ENCODE assay signal across 8 cellular contexts in the genomic region with DNA sequence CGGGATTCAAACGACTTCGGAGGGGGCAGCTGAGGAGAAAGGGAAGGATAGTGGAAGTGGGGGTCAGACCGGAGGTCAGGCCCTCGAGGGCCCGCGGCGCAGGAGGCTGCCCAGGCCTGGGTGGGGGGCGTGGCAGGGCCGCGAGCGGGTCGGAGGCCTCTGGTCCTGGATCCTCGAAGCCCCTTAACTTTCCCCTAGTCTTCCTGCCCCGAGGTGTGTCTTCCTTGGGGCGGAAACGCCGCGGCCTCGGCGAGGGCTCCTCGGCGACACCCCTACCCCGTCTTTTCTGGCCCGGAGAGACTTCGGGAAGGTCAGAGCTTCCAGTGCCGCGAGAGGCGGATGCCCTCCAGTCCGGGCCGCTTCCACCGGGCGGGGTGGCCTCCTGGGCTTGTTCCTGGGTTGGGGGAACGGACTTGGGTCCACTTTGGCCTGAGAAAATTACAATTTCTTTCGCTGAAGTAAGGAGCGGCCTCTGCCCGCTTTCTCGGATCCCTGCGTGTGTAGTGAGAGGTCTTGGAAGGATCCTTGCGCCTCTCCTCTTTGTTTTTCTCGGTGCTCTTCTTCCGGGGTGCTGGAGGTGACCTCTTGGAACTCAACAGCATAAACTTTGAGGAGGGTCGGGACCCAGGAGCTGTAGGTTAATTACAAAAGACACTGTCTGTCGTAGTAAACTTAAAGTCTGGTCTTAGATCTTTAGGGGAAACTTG. TPM values are rescaled to one million over a fixed set of nuclear protein-coding genes. Genes with fewer than 3 reads are reported as not detected.
DNase-seq lines count a peak whose midpoint lies in the region; ATAC-seq and TF ChIP-seq lines count a peak whose summit lies in the region.

No MANE protein-coding gene starts in this region.

- DNase-seq in activated T-cell treated with anti-CD3 and anti-CD28 coated beads for 24 hours (ENCODE audit: low read depth), result peak; percentile 19
- no peak for DNase-seq in activated T-cell treated with anti-CD3 and anti-CD28 coated beads, Interleukin-2, amount 50 U/mL, for 48 hours
- DNase-seq in NCI-H226, result peak; percentile 9
- DNase-seq in astrocyte of the cerebellum (ENCODE audit: low read depth), result no peak
- peak in 1 of 2 donors; percentile 3 for DNase-seq in gastrocnemius medialis
- no peak for DNase-seq in NCI-H2196 (lab: John Stamatoyannopoulos, UW; ENCODE audit: unreplicated experiment)

- ATAC-seq in HG02642 (IDR thresholded peaks at IDR 0.05; ENCODE audit: poor library complexity, unreplicated experiment) (peak; percentile 33), gastrocnemius medialis (peak; percentile 46 to 48)

- in situ Hi-C loops in astrocyte of the cerebellum (cut with HindIII; ENCODE audit: low sequenced_read_pairs) (no loop called here), gastrocnemius medialis (cut with MboI; ENCODE audit: low sequenced_read_pairs in 4 of 4) (loop anchor here in 2 of 4 donors (5.0 to 10.0 kb wide), 2 partner anchors 89 to 91 kb away; a partner anchor contains a TSS)

- no peak for TF ChIP-seq CTCF in astrocyte of the cerebellum (IDR thresholded peaks at IDR 0.05; ENCODE audit: low read depth, low read length, missing control alignments)
- TF ChIP-seq CTCF in gastrocnemius medialis (IDR thresholded peaks at IDR 0.05 in 4 of 5, conservative IDR thresholded peaks at IDR 0.05 in 1 of 5), result no peak

- no peak for TF ChIP-seq POLR2A in gastrocnemius medialis (IDR thresholded peaks at IDR 0.05)

- H3K27me3 ChIP-seq in iPS-15b (ENCODE audit: control insufficient read depth, insufficient read depth, low read length), result no peaks in the 10 kb centered on the region
- no peaks in the 10 kb centered on the region for H3K27me3 ChIP-seq in gastrocnemius medialis

- peak overlapping the region; percentile 82 for H3K9ac ChIP-seq in iPS-15b (ENCODE audit: low read depth, low read length)

- H3K4me3 ChIP-seq in astrocyte of the cerebellum (ENCODE audit: low read depth, low read length) (peak overlapping the region; percentile 100), iPS-15b (ENCODE audit: low read depth, low read length) (peak overlapping the region; percentile 98), gastrocnemius medialis (peak overlapping the region; percentile 94 to 99 (median 96))

- H3K9me3 ChIP-seq in iPS-15b (ENCODE audit: control insufficient read depth, insufficient read depth, low read length) (no peaks in the 10 kb centered on the region), gastrocnemius medialis (no peaks in the 10 kb centered on the region)

- H3K36me3 ChIP-seq in iPS-15b (ENCODE audit: control insufficient read depth, insufficient read depth, low read length) (peaks cover 2% of the 10 kb centered on the region), gastrocnemius medialis (no peaks in the 10 kb centered on the region)

- peaks cover 7% of the 10 kb centered on the region for H3K4me1 ChIP-seq in iPS-15b (ENCODE audit: control insufficient read depth, insufficient read depth, low read length)
- H3K4me1 ChIP-seq in gastrocnemius medialis, result peaks cover 24 to 28% of the 10 kb centered on the region in 2 donors

- intact Hi-C loops in gastrocnemius medialis (cut with DNase I; ENCODE audit: low total_unique reads), result loop anchor here (1.0 to 5.0 kb wide), 6 partner anchors 13 to 197 kb away; a partner anchor contains a TSS

- peak overlapping the region; percentile 94 to 100 (median 98) for H3K27ac ChIP-seq in gastrocnemius medialis

RNA-seq across cellular contexts. Expression of a gene that starts 0.5 kb away (rescaled TPM):
- 100 to 1,000 TPM in 2 of 4 donors, 10 to 100 TPM in 2; 90.8 to 141 (median 112) TPM for total RNA-seq in gastrocnemius medialis

RNA-seq across cellular contexts. Expression of a gene that starts 11.8 kb away (rescaled TPM):
- total RNA-seq in gastrocnemius medialis, result 10 to 100 TPM in 1 of 4 donors, 1 to 10 TPM in 3; 4.0 to 19.4 (median 8.1) TPM

RNA-seq across cellular contexts. Expression of a gene that starts 50.1 kb away (rescaled TPM):
- 10 to 100 TPM; 15.8 to 22.6 (median 19.4) TPM for total RNA-seq in gastrocnemius medialis

Comparison
In these comparisons a context has a peak if more than half of its experiments do, and no peak if none do; other contexts are left out.
1. DNase-seq: peak in activated T-cell treated with anti-CD3 and anti-CD28 coated beads for 24 hours (single experiment) and NCI-H226 (single experiment); none in activated T-cell treated with anti-CD3 and anti-CD28 coated beads, Interleukin-2, amount 50 U/mL, for 48 hours (0 of 2), astrocyte of the cerebellum (single experiment) and NCI-H2196 (single experiment).
2. Peak in every context shown above with its lines, with median percentiles within 50 percentile points of each other: H3K4me3 ChIP-seq.